Comparison of ENCODE assay signal across 8 cellular contexts in the genomic region with DNA sequence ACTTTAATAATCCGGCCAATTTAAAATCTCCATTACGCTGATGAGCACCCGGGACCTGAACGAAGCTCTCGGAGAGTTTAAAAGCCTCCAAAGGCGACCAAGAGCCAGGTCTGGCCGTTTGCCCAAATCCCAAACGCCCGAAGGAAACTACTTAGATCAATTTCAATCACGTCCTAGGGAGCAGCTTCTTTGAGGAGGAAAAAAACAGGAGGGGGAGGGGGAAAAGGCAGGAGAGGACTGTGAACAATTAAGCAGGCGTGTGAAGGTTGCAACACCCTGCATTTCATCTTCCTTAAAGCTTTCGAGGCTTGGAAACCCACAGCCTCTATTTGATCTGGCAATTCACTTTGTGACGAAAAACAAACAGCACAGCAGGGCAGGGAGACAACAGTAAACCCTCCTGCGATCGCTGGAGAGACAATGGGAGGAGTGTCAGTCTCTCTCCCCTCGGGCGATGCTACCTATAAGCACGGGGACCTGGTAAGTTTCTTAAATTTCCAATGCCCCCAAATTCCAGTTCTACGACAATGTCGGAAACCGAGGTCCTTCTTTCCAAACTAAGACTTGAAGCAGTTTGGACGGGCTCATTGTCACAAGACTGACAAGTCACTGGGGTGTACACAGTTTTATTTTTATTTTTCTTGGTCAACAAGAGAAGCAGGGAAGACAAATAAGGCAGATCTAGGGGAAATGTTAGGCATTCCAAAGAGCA. TPM values are rescaled to one million over a fixed set of nuclear protein-coding genes. Genes with fewer than 3 reads are reported as not detected.
DNase-seq lines count a peak whose midpoint lies in the region; ATAC-seq and TF ChIP-seq lines count a peak whose summit lies in the region.

No MANE protein-coding gene starts in this region.

- H3K27me3 ChIP-seq in CD8-positive, alpha-beta memory T cell (ENCODE audit: insufficient read depth, low read length, poor library complexity, severe bottlenecking), result no peaks in the 10 kb centered on the region
- no peaks in the 10 kb centered on the region for H3K27me3 ChIP-seq in KMS-11 (ENCODE audit: insufficient read depth, low read depth)
- H3K27me3 ChIP-seq in breast epithelium, result no peaks in the 10 kb centered on the region
- H3K27me3 ChIP-seq in skeletal muscle tissue (ENCODE audit: control insufficient read depth in 3 of 3, insufficient read depth in 3 of 3, low read length in 3 of 3), result no peaks in the 10 kb centered on the region

- H3K27ac ChIP-seq in CD8-positive, alpha-beta memory T cell (ENCODE audit: low read depth, low read length), result peak overlapping the region; percentile 100
- peak overlapping the region; percentile 95 for H3K27ac ChIP-seq in KMS-11
- peak overlapping the region; percentile 100 for H3K27ac ChIP-seq in breast epithelium
- peak overlapping the region; percentile 99 for H3K27ac ChIP-seq in skeletal muscle tissue (ENCODE audit: low read depth, low read length)

- ATAC-seq in HG03571 (IDR thresholded peaks at IDR 0.05; ENCODE audit: unreplicated experiment), result no peak
- ATAC-seq in GM18502 (IDR thresholded peaks at IDR 0.05; ENCODE audit: poor library complexity, unreplicated experiment), result no peak

- H3K9ac ChIP-seq in KMS-11 (peak overlapping the region; percentile 98), skeletal muscle tissue (ENCODE audit: low read depth in 1 of 3, low read length in 3 of 3) (peak overlapping the region; percentile 99 to 100 (median 100))

- CTCF ChIA-PET in CD8-positive, alpha-beta memory T cell (lab: Charles Lee), result interaction anchor here (0.9 to 6.7 kb wide), 9 partner anchors 15 to 873 kb away, joined by 3 to 120 read pairs (median 4); no protein-coding TSS in a partner anchor

- H3K4me3 ChIP-seq in CD8-positive, alpha-beta memory T cell (ENCODE audit: low read length), result peak overlapping the region; percentile 93
- H3K4me3 ChIP-seq in KMS-11 (IDR thresholded peaks at IDR 0.05; ENCODE audit: insufficient read depth, low read depth, low read length) (no peak overlapping the region), breast epithelium (peak overlapping the region; percentile 61 to 98 (median 72)), skeletal muscle tissue (ENCODE audit: low read length in 3 of 3) (peak overlapping the region; percentile 88 to 96 (median 94))

- peak overlapping the region; percentile 96 to 100 (median 98) for H3K27ac Mint-ChIP-seq in CD8-positive, alpha-beta memory T cell
- peak overlapping the region; percentile 98 to 99 (median 99) for H3K27ac Mint-ChIP-seq in immature natural killer cell

- peaks cover 61% of the 10 kb centered on the region for H3K79me2 ChIP-seq in KMS-11 (ENCODE audit: insufficient read depth, low read depth)

- peaks cover 42 to 70% (median 51%) of the 10 kb centered on the region in 3 donors for H3K4me1 Mint-ChIP-seq in CD8-positive, alpha-beta memory T cell
- H3K4me1 Mint-ChIP-seq in immature natural killer cell, result peaks cover 50 to 52% of the 10 kb centered on the region in 2 donors

- intact Hi-C loops in breast epithelium (cut with DNase I; ENCODE audit: low total_unique reads), result no loop called here

- peaks cover 42% of the 10 kb centered on the region for H3K4me1 ChIP-seq in CD8-positive, alpha-beta memory T cell (ENCODE audit: insufficient read depth, low read length)
- H3K4me1 ChIP-seq in KMS-11 (ENCODE audit: low read depth, poor library complexity, severe bottlenecking) (peaks cover 42% of the 10 kb centered on the region), breast epithelium (peaks cover 10% of the 10 kb centered on the region in 2 donors), skeletal muscle tissue (ENCODE audit: control insufficient read depth in 3 of 3, insufficient read depth in 3 of 3, low read length in 3 of 3) (peaks cover 38 to 44% (median 41%) of the 10 kb centered on the region in 3 donors)

- peaks cover 10% of the 10 kb centered on the region; the same call in 1 of the 2 replicates for H4K20me1 ChIP-seq in KMS-11 (ENCODE audit: insufficient read depth)

- H3K36me3 Mint-ChIP-seq in CD8-positive, alpha-beta memory T cell, result peaks cover 30 to 65% (median 52%) of the 10 kb centered on the region in 3 donors
- peaks cover 40 to 50% (median 47%) of the 10 kb centered on the region in 3 donors for H3K36me3 Mint-ChIP-seq in immature natural killer cell

- H3K4me2 ChIP-seq in KMS-11, result peak overlapping the region; percentile 72

- H3K9me3 Mint-ChIP-seq in CD8-positive, alpha-beta memory T cell, result peaks cover 0 to 2% (median 0%) of the 10 kb centered on the region in 5 donors
- H3K9me3 Mint-ChIP-seq in immature natural killer cell, result no peaks in the 10 kb centered on the region

- no peak overlapping the region for H2AFZ ChIP-seq in KMS-11 (ENCODE audit: low read depth)

- TF ChIP-seq CTCF in KMS-11 (conservative IDR thresholded peaks at IDR 0.05; ENCODE audit: low read depth, low read length) (no peak), breast epithelium (IDR thresholded peaks at IDR 0.05) (no peak)

- H3K27me3 Mint-ChIP-seq in CD8-positive, alpha-beta memory T cell, result peaks cover 0 to 38% of the 10 kb centered on the region in 2 donors
- H3K27me3 Mint-ChIP-seq in immature natural killer cell (ENCODE audit: low read depth in 3 of 3), result peaks cover 55 to 68% (median 58%) of the 10 kb centered on the region in 3 donors

- POLR2A ChIA-PET in CD8-positive, alpha-beta memory T cell (lab: Charles Lee), result interaction anchor here (0.6 to 6.8 kb wide), 26 partner anchors 8 to 355 kb away, joined by 3 to 505 read pairs (median 16); no protein-coding TSS in a partner anchor

- peaks cover 31% of the 10 kb centered on the region for H3K36me3 ChIP-seq in CD8-positive, alpha-beta memory T cell (ENCODE audit: insufficient read depth, low read length)
- peaks cover 22% of the 10 kb centered on the region for H3K36me3 ChIP-seq in KMS-11 (ENCODE audit: insufficient read depth)
- H3K36me3 ChIP-seq in breast epithelium, result no peaks in the 10 kb centered on the region
- H3K36me3 ChIP-seq in skeletal muscle tissue (ENCODE audit: control insufficient read depth in 3 of 3, insufficient read depth in 3 of 3, low read length in 3 of 3), result peaks cover 31% of the 10 kb centered on the region in 3 donors

- H3K4me3 Mint-ChIP-seq in CD8-positive, alpha-beta memory T cell, result peak overlapping the region; percentile 91 to 99 (median 97)
- H3K4me3 Mint-ChIP-seq in immature natural killer cell, result peak overlapping the region; percentile 92 to 98 (median 95)

- TF ChIP-seq POLR2A in breast epithelium (IDR thresholded peaks at IDR 0.05), result peak; percentile 54

- peak in 3 of 5 donors; percentile 69 to 76 (median 74) for DNase-seq in CD8-positive, alpha-beta memory T cell
- DNase-seq in RPMI8226 (peak; percentile 59), breast epithelium (ENCODE audit: low spot score in 2 of 2) (peak; percentile 80 to 82), immature natural killer cell (peak; percentile 43 to 65 (median 62))

- no peaks in the 10 kb centered on the region for H3K9me3 ChIP-seq in CD8-positive, alpha-beta memory T cell (ENCODE audit: low read length)
- H3K9me3 ChIP-seq in breast epithelium (peaks cover 0 to under 1% of the 10 kb centered on the region in 2 donors), skeletal muscle tissue (ENCODE audit: control insufficient read depth in 3 of 3, low read length in 3 of 3) (no peaks in the 10 kb centered on the region)

RNA-seq across cellular contexts. Expression of a gene that starts 1.1 kb away (rescaled TPM):
- 100 to 1,000 TPM; 187 to 192 TPM for total RNA-seq in CD8-positive, alpha-beta memory T cell
- 883 TPM for polyA plus RNA-seq in CD8-positive, alpha-beta memory T cell
- total RNA-seq in breast epithelium (100 to 1,000 TPM; 132 to 347 (median 186) TPM), skeletal muscle tissue (50.6 TPM)
- polyA plus RNA-seq in immature natural killer cell, result 100 to 1,000 TPM; 343 to 423 (median 353) TPM
